ENCODE assay signal across 8 cellular contexts in genomic region chrX:386239-386767, GRCh38. TPM values are rescaled to one million over a fixed set of nuclear protein-coding genes. Genes with fewer than 3 reads are reported as not detected.
DNase-seq lines count a peak whose midpoint lies in the region; ATAC-seq, FAIRE-seq and TF ChIP-seq lines count a peak whose summit lies in the region.

No MANE protein-coding gene starts in this region.

- no peak for TF ChIP-seq RAD21 in A549 (conservative IDR thresholded peaks at IDR 0.05 in 1 of 2, IDR thresholded peaks at IDR 0.05 in 1 of 2)

- peak overlapping the region; percentile 37 to 74 (median 61) for H3K4me3 Mint-ChIP-seq in immature natural killer cell

- H3K9me3 ChIP-seq in A549, result no peaks in the 10 kb centered on the region

- WGBS in A549 (ENCODE audit: missing lambda C conversion rate), result 5% methylated on average over 11 of the region's 57 CpGs

- no peak for TF ChIP-seq POLR2A in A549 (IDR thresholded peaks at IDR 0.05; ENCODE audit: low read length)

- peaks cover 12% of the 10 kb centered on the region; the same call in 1 of the 3 replicates for H3K4me1 ChIP-seq in A549

- POLR2A ChIA-PET in A549 (lab: Yijun Ruan, JAX), result no interaction called here

- peak overlapping the region; percentile 97 for H3K4me2 ChIP-seq in A549

- FAIRE-seq in A549 (lab: Jason Lieb, UNC), result no peak

- H3K27ac ChIP-seq in A549, result peak overlapping the region; percentile 92 to 96

- H3K27ac Mint-ChIP-seq in immature natural killer cell, result peak overlapping the region in 3 of 6 donors; percentile 32 to 89 (median 60)

- peaks cover 0 to 3% (median 0%) of the 10 kb centered on the region in 6 donors for H3K9me3 Mint-ChIP-seq in immature natural killer cell

- no peaks in the 10 kb centered on the region for H3K36me3 Mint-ChIP-seq in immature natural killer cell

- peak overlapping the region; percentile 93 for H3K4me3 ChIP-seq in A549

- TF ChIP-seq CTCF in A549 (IDR thresholded peaks at IDR 0.05), result no peak

- CTCF ChIA-PET in A549 (lab: Yijun Ruan, JAX), result no interaction called here

- no peak for DNase-seq in A549 (ENCODE audit: low read depth in 1 of 2, low spot score in 1 of 2)
- peak; percentile 58 for DNase-seq in activated naive CD4-positive, alpha-beta T cell treated with anti-CD3 and anti-CD28 coated beads, Interleukin-2, amount 50 U/mL, for 16 hours
- no peak for DNase-seq in immature natural killer cell
- DNase-seq in stimulated activated CD8-positive, alpha-beta memory T cell treated with anti-CD3 and anti-CD28 coated beads, Interleukin-4, amount 100 ng/mL, for 24 hours (ENCODE audit: low read depth), result peak; percentile 52
- DNase-seq in NCI-H1417 (lab: John Stamatoyannopoulos, UW), result no peak
- DNase-seq in globus pallidus (ENCODE audit: low spot score), result no peak

- peaks cover 11 to 12% of the 10 kb centered on the region in 2 donors for H3K4me1 Mint-ChIP-seq in immature natural killer cell

- TF ChIP-seq EP300 in A549 (IDR thresholded peaks at IDR 0.05), result no peak

- peak in 1 of 2 experiments; percentile 51; a peak in 2 of 6 replicates for ATAC-seq in A549
- ATAC-seq in GM19452 (IDR thresholded peaks at IDR 0.05; ENCODE audit: unreplicated experiment), result peak; percentile 34
- peak; percentile 27 for ATAC-seq in HG03520 (IDR thresholded peaks at IDR 0.05; ENCODE audit: unreplicated experiment)

- H3K27me3 Mint-ChIP-seq in immature natural killer cell (ENCODE audit: low read depth in 3 of 3), result peaks cover 6 to 9% (median 8%) of the 10 kb centered on the region in 3 donors

TF ChIP-seq in A549, 52 proteins besides CTCF, POLR2A, EP300 and RAD21:
- TF ChIP-seq RNF2 (IDR thresholded peaks at IDR 0.05; ENCODE audit: borderline replicate concordance, low read depth), result no peak
- TF ChIP-seq HOXB5 (CRISPR knock-in tag; IDR thresholded peaks at IDR 0.05), result 0 out of 2 replicates have a peak, but pooled peaks have one; percentile 31

RNA-seq across cellular contexts. Expression of gene PPP2R3B, which starts 0.4 kb away (rescaled TPM):
- 12.6 and 13.1 TPM in 2 replicates for polyA plus RNA-seq in A549 (2011; rRNA removed)
- 32.9 and 36.6 TPM in 2 replicates for polyA plus RNA-seq in A549 (2012; cell fraction: cytosol; rRNA removed)
- 130 and 153 TPM in 2 replicates for polyA plus RNA-seq in A549 (2012; cell fraction: nucleus; rRNA removed)
- 24.9 to 29.6 TPM (median 28.8 TPM) in 3 replicates for polyA plus RNA-seq in A549 (2017; fragmentation: RNase III; extraction: RNeasy Plus Mini Kit Qiagen cat#74134 plus additional on column Dnase treatment)
- polyA minus RNA-seq in A549 (2011; rRNA and poly(A)+ RNA removed), result 35.8 and 47.9 TPM in 2 replicates
- polyA plus RNA-seq in immature natural killer cell, result 1 to 10 TPM; 2.8 to 5.1 (median 4.2) TPM

Comparison
In these comparisons a context has a peak if more than half of its experiments do, and no peak if none do; other contexts are left out.
1. DNase-seq: peak in activated naive CD4-positive, alpha-beta T cell treated with anti-CD3 and anti-CD28 coated beads, Interleukin-2, amount 50 U/mL, for 16 hours (single experiment) and stimulated activated CD8-positive, alpha-beta memory T cell treated with anti-CD3 and anti-CD28 coated beads, Interleukin-4, amount 100 ng/mL, for 24 hours (single experiment); none in A549 (0 of 2), immature natural killer cell (0 of 3), NCI-H1417 (0 of 3) and globus pallidus (single experiment).